ENCODE assay signal across 18 cellular contexts in genomic region chr2:23686405-23687029, GRCh38.
"Had no signal": no experiment of that assay in that cellular context is flagged by ENCODE, and none has a peak within 500 bp of the region (broad histone marks: within the 10 kb centered on the region; RNA-seq: fewer than 3 reads in every experiment).

No MANE protein-coding gene starts in this region.

- H3K9me3 ChIP-seq: esophagus muscularis mucosa, gastrocnemius medialis, mucosa of descending colon, neutrophil, spleen had no signal

- H3K4me3 Mint-ChIP-seq: dendritic cell treated with granulocyte-macrophage colony-stimulating factor and Interleukin-4, amounts not matched to agents 40 ng/mL and 50 ng/mL, for 4 days; effector memory CD8-positive, alpha-beta T cell; naive thymus-derived CD8-positive, alpha-beta T cell; stimulated activated naive B cell treated with anti-CD40 and anti-IgM and Interleukin-4, amounts not matched to agents 10 μg/mL and 1 μg/mL and 100 μg/mL, for 72 hours had no signal

- H3K4me3 ChIP-seq: esophagus muscularis mucosa, gastrocnemius medialis, mucosa of descending colon, spleen had no signal

- H3K9me3 Mint-ChIP-seq: dendritic cell treated with granulocyte-macrophage colony-stimulating factor and Interleukin-4, amounts not matched to agents 40 ng/mL and 50 ng/mL, for 4 days; effector memory CD8-positive, alpha-beta T cell; naive thymus-derived CD8-positive, alpha-beta T cell had no signal

- H3K36me3 ChIP-seq: neutrophil had no signal

- H3K27me3 ChIP-seq: esophagus muscularis mucosa, gastrocnemius medialis had no signal

- ATAC-seq: effector memory CD8-positive, alpha-beta T cell; gastrocnemius medialis; left lobe of liver; mucosa of descending colon; naive thymus-derived CD8-positive, alpha-beta T cell; sciatic nerve; stimulated activated naive B cell treated with anti-CD40 and anti-IgM and Interleukin-4, amounts not matched to agents 10 μg/mL and 1 μg/mL and 100 μg/mL, for 72 hours had no signal

- DNase-seq: effector memory CD8-positive, alpha-beta T cell; gastrocnemius medialis; glutamatergic neuron; islet precursor cell; naive thymus-derived CD8-positive, alpha-beta T cell; stimulated activated CD4-positive, alpha-beta T cell treated with anti-CD3 and anti-CD28 coated beads, Interleukin-15, amount 100 ng/mL, for 24 hours; stimulated activated CD4-positive, alpha-beta T cell treated with anti-CD3 and anti-CD28 coated beads, Interleukin-1b, Interleukin-23, amount 100 ng/mL, for 48 hours; stimulated activated CD4-positive, alpha-beta T cell treated with anti-CD3 and anti-CD28 coated beads, Interleukin-4, amount 100 ng/mL, for 24 hours; stimulated activated naive B cell treated with anti-CD40 and anti-IgM and Interleukin-4, amounts not matched to agents 10 μg/mL and 1 μg/mL and 100 μg/mL, for 72 hours; trophoblast cell had no signal

- H3K27ac Mint-ChIP-seq: dendritic cell treated with granulocyte-macrophage colony-stimulating factor and Interleukin-4, amounts not matched to agents 40 ng/mL and 50 ng/mL, for 4 days; stimulated activated naive B cell treated with anti-CD40 and anti-IgM and Interleukin-4, amounts not matched to agents 10 μg/mL and 1 μg/mL and 100 μg/mL, for 72 hours had no signal

- H3K27ac ChIP-seq: epithelial cell of prostate, gastrocnemius medialis, neutrophil, spleen had no signal
